ENCODE assay signal across 27 cellular contexts in genomic region chr6:112622036-112622435, GRCh38.
"Had no signal": no experiment of that assay in that cellular context is flagged by ENCODE, and none has a peak within 500 bp of the region (broad histone marks: within the 10 kb centered on the region; RNA-seq: fewer than 3 reads in every experiment).

No MANE protein-coding gene starts in this region.

- H3K27ac Mint-ChIP-seq: activated CD8-positive, alpha-beta T cell treated with anti-CD3 and anti-CD28 coated beads, Interleukin-2, amount 10 ng/mL, durations not matched to agents 7 days and 5 days; activated naive CD8-positive, alpha-beta T cell treated with anti-CD3 and anti-CD28 coated beads, Interleukin-2, amount 50 U/mL, for 24 hours; activated T-helper 1 cell treated with anti-CD3 and anti-CD28 coated beads, Interleukin-12 subunit alpha, Interleukin-12 subunit beta, Interleukin-2, Interleukin-4 antibody, amounts not matched to agents 30 ng/mL and 10 ng/mL and 1 ng/mL, durations not matched to agents 14 hours and 24 hours and 36 hours; effector memory CD8-positive, alpha-beta T cell; memory B cell; nephron progenitor cell; T-cell; T-helper 2 cell treated with Interferon-gamma antibody and Interleukin-4, amounts not matched to agents 5 μg/mL and 100 μg/mL, for 36 hours had no signal

- H3K4me3 ChIP-seq: ascending aorta, breast epithelium, colonic mucosa, dorsolateral prefrontal cortex, heart right ventricle, mucosa of descending colon, sigmoid colon, spleen, upper lobe of left lung had no signal

- DNase-seq: activated CD4-positive, alpha-beta T cell treated with anti-CD3 and anti-CD28 coated beads, Interleukin-2, amount 50 U/mL, for 1 hour; activated CD4-positive, CD25-positive, alpha-beta regulatory T cell treated with anti-CD3 and anti-CD28 coated beads, Interleukin-2, amount 50 U/mL, for 72 hours; activated CD8-positive, alpha-beta T cell treated with anti-CD3 and anti-CD28 coated beads, Interleukin-2, amount 10 ng/mL, durations not matched to agents 7 days and 5 days; activated gamma-delta T cell; activated naive CD4-positive, alpha-beta T cell treated with anti-CD3 and anti-CD28 coated beads, Interleukin-2, amount 50 U/mL, for 16 hours; activated naive CD8-positive, alpha-beta T cell treated with anti-CD3 and anti-CD28 coated beads, Interleukin-2, amount 50 U/mL, for 24 hours; colonic mucosa; dorsolateral prefrontal cortex; effector memory CD8-positive, alpha-beta T cell; heart right ventricle; left colon; mucosa of descending colon; nephron progenitor cell; retina; sigmoid colon; spleen; stimulated activated CD4-positive, alpha-beta T cell treated with anti-CD3 and anti-CD28 coated beads, Interleukin-4, amount 100 ng/mL, for 1 hour; stimulated activated naive CD4-positive, alpha-beta T cell treated with Interleukin-2 at 50 U/mL for 16 hours; T-cell; upper lobe of left lung had no signal

- H3K9me3 Mint-ChIP-seq: activated naive CD8-positive, alpha-beta T cell treated with anti-CD3 and anti-CD28 coated beads, Interleukin-2, amount 50 U/mL, for 24 hours; activated T-helper 1 cell treated with anti-CD3 and anti-CD28 coated beads, Interleukin-12 subunit alpha, Interleukin-12 subunit beta, Interleukin-2, Interleukin-4 antibody, amounts not matched to agents 30 ng/mL and 10 ng/mL and 1 ng/mL, durations not matched to agents 14 hours and 24 hours and 36 hours; central memory CD8-positive, alpha-beta T cell; memory B cell; nephron progenitor cell; T-helper 2 cell treated with Interferon-gamma antibody and Interleukin-4, amounts not matched to agents 5 μg/mL and 100 μg/mL, for 36 hours had no signal

- H3K4me1 ChIP-seq: ascending aorta, breast epithelium, colonic mucosa, heart right ventricle, sigmoid colon, spleen, upper lobe of left lung had no signal

- H3K9me3 ChIP-seq: ascending aorta, breast epithelium, colonic mucosa, heart right ventricle, mucosa of descending colon, sigmoid colon, spleen, upper lobe of left lung had no signal

- H3K4me3 Mint-ChIP-seq: activated CD8-positive, alpha-beta T cell treated with anti-CD3 and anti-CD28 coated beads, Interleukin-2, amount 10 ng/mL, durations not matched to agents 7 days and 5 days; activated naive CD8-positive, alpha-beta T cell treated with anti-CD3 and anti-CD28 coated beads, Interleukin-2, amount 50 U/mL, for 24 hours; activated T-helper 1 cell treated with anti-CD3 and anti-CD28 coated beads, Interleukin-12 subunit alpha, Interleukin-12 subunit beta, Interleukin-2, Interleukin-4 antibody, amounts not matched to agents 30 ng/mL and 10 ng/mL and 1 ng/mL, durations not matched to agents 14 hours and 24 hours and 36 hours; central memory CD8-positive, alpha-beta T cell; effector memory CD8-positive, alpha-beta T cell; memory B cell; nephron progenitor cell; T-cell; T-helper 2 cell treated with Interferon-gamma antibody and Interleukin-4, amounts not matched to agents 5 μg/mL and 100 μg/mL, for 36 hours had no signal

- H3K36me3 Mint-ChIP-seq: memory B cell, T-cell had no signal

- H3K27me3 Mint-ChIP-seq: activated naive CD8-positive, alpha-beta T cell treated with anti-CD3 and anti-CD28 coated beads, Interleukin-2, amount 50 U/mL, for 24 hours; central memory CD8-positive, alpha-beta T cell; effector memory CD8-positive, alpha-beta T cell; T-cell had no signal

- H3K4me1 Mint-ChIP-seq: activated naive CD8-positive, alpha-beta T cell treated with anti-CD3 and anti-CD28 coated beads, Interleukin-2, amount 50 U/mL, for 24 hours; central memory CD8-positive, alpha-beta T cell; memory B cell; T-cell had no signal

- H3K27ac ChIP-seq: ascending aorta, breast epithelium, colonic mucosa, heart right ventricle, sigmoid colon, spleen, upper lobe of left lung, VCaP had no signal

- H3K27me3 ChIP-seq: ascending aorta, breast epithelium, colonic mucosa, dorsolateral prefrontal cortex, heart right ventricle, sigmoid colon, spleen, upper lobe of left lung had no signal

- H3K36me3 ChIP-seq: ascending aorta, breast epithelium, colonic mucosa, heart right ventricle, sigmoid colon, spleen, upper lobe of left lung had no signal
